ENCODE assay signal across 32 cellular contexts in the genomic region with DNA sequence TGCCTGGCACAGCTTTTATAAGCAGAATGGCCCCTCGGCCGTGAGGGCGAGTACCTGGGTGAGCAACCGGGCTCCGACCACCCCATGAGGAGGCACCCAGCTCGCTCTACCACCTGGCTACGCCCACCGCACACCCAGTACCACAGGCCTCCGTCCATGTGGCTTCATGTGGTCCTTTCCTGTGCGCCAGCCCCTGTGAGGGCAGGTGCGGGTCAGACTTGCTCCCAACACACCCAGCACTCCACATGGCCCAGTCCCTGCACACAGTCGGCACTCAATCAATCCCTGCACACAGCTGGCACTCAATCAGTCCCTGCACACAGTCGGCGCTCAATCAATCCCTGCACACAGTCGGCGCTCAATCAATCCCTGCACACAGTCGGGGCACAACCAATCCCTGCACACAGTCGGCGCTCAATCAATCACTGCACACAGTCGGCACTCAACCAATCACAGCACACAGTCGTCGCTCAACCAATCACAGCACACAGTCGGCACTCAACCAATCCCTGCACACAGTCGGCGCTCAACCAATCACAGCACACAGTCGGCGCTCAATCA. TPM values are rescaled to one million over a fixed set of nuclear protein-coding genes. Genes with fewer than 3 reads are reported as not detected.
"Had no signal": no experiment of that assay in that cellular context is flagged by ENCODE, and none has a peak within 500 bp of the region (broad histone marks: within the 10 kb centered on the region; RNA-seq: fewer than 3 reads in every experiment).

No MANE protein-coding gene starts in this region.

- ATAC-seq: activated CD8-positive, alpha-beta memory T cell treated with anti-CD3 and anti-CD28 coated beads, Interleukin-2, amount 10 ng/mL, durations not matched to agents 7 days and 5 days; activated CD8-positive, alpha-beta T cell treated with anti-CD3 and anti-CD28 coated beads, Interleukin-2, amount 10 ng/mL, durations not matched to agents 7 days and 5 days; foreskin keratinocyte; left lung; stimulated activated memory B cell treated with anti-CD40 and anti-IgM and Interleukin-4, amounts not matched to agents 10 μg/mL and 1 μg/mL and 100 μg/mL, for 72 hours; stimulated activated naive CD8-positive, alpha-beta T cell treated with anti-CD3 and anti-CD28 coated beads, Interleukin-15, amount 100 ng/mL, for 72 hours had no signal

- H3K9me3 Mint-ChIP-seq: central memory CD8-positive, alpha-beta T cell; nephron; stimulated activated memory B cell treated with anti-CD40 and anti-IgM and Interleukin-4, amounts not matched to agents 10 μg/mL and 1 μg/mL and 100 μg/mL, for 72 hours had no signal

- H3K36me3 Mint-ChIP-seq: activated naive CD8-positive, alpha-beta T cell treated with anti-CD3 and anti-CD28 coated beads, Interleukin-2, amount 10 ng/mL, durations not matched to agents 7 days and 5 days; stimulated activated memory B cell treated with anti-CD40 and anti-IgM and Interleukin-4, amounts not matched to agents 10 μg/mL and 1 μg/mL and 100 μg/mL, for 72 hours had no signal

- H3K4me3 Mint-ChIP-seq: activated CD4-positive, alpha-beta T cell treated with anti-CD3 and anti-CD28 coated beads, Interleukin-2, amount 10 ng/mL, durations not matched to agents 7 days and 5 days; activated CD8-positive, alpha-beta memory T cell treated with anti-CD3 and anti-CD28 coated beads, Interleukin-2, amount 10 ng/mL, durations not matched to agents 7 days and 5 days; activated CD8-positive, alpha-beta T cell treated with anti-CD3 and anti-CD28 coated beads, Interleukin-2, amount 10 ng/mL, durations not matched to agents 7 days and 5 days; activated naive CD4-positive, alpha-beta T cell treated with anti-CD3 and anti-CD28 coated beads for 36 hours; activated naive CD8-positive, alpha-beta T cell treated with anti-CD3 and anti-CD28 coated beads, Interleukin-2, amount 10 ng/mL, durations not matched to agents 7 days and 5 days; central memory CD8-positive, alpha-beta T cell; nephron; stimulated activated memory B cell treated with anti-CD40 and anti-IgM and Interleukin-4, amounts not matched to agents 10 μg/mL and 1 μg/mL and 100 μg/mL, for 72 hours; stimulated activated naive CD8-positive, alpha-beta T cell treated with anti-CD3 and anti-CD28 coated beads, Interleukin-15, amount 100 ng/mL, for 72 hours had no signal

- H3K27me3 ChIP-seq: ovary, vagina had no signal

- H3K36me3 ChIP-seq: esophagus muscularis mucosa, left lung, ovary, prostate gland, upper lobe of left lung, vagina had no signal

- H3K4me3 ChIP-seq: esophagus muscularis mucosa, left lung, lung, ovary, prostate gland, smooth muscle cell, upper lobe of left lung, vagina had no signal

- H3K4me1 Mint-ChIP-seq: activated CD4-positive, alpha-beta T cell treated with anti-CD3 and anti-CD28 coated beads, Interleukin-2, amount 10 ng/mL, durations not matched to agents 7 days and 5 days; activated CD8-positive, alpha-beta memory T cell treated with anti-CD3 and anti-CD28 coated beads, Interleukin-2, amount 10 ng/mL, durations not matched to agents 7 days and 5 days; activated naive CD8-positive, alpha-beta T cell treated with anti-CD3 and anti-CD28 coated beads, Interleukin-2, amount 10 ng/mL, durations not matched to agents 7 days and 5 days; central memory CD8-positive, alpha-beta T cell; stimulated activated memory B cell treated with anti-CD40 and anti-IgM and Interleukin-4, amounts not matched to agents 10 μg/mL and 1 μg/mL and 100 μg/mL, for 72 hours had no signal

- H3K27me3 Mint-ChIP-seq: activated CD4-positive, alpha-beta T cell treated with anti-CD3 and anti-CD28 coated beads, Interleukin-2, amount 10 ng/mL, durations not matched to agents 7 days and 5 days; activated CD8-positive, alpha-beta memory T cell treated with anti-CD3 and anti-CD28 coated beads, Interleukin-2, amount 10 ng/mL, durations not matched to agents 7 days and 5 days; activated naive CD8-positive, alpha-beta T cell treated with anti-CD3 and anti-CD28 coated beads, Interleukin-2, amount 10 ng/mL, durations not matched to agents 7 days and 5 days; central memory CD8-positive, alpha-beta T cell had no signal

- H3K27ac ChIP-seq: esophagus muscularis mucosa, foreskin keratinocyte, left lung, ovary, prostate gland, upper lobe of left lung, vagina had no signal

- DNase-seq: activated CD4-positive, alpha-beta T cell treated with anti-CD3 and anti-CD28 coated beads for 1 hour; activated CD4-positive, alpha-beta T cell treated with anti-CD3 and anti-CD28 coated beads, Interleukin-2, amount 10 ng/mL, durations not matched to agents 7 days and 5 days; activated CD8-positive, alpha-beta memory T cell treated with anti-CD3 and anti-CD28 coated beads, Interleukin-2, amount 10 ng/mL, durations not matched to agents 7 days and 5 days; activated CD8-positive, alpha-beta T cell treated with anti-CD3 and anti-CD28 coated beads, Interleukin-2, amount 10 ng/mL, durations not matched to agents 7 days and 5 days; activated effector memory CD4-positive, alpha-beta T cell treated with Interleukin-2 at 50 U/mL for 16 hours; activated naive CD4-positive, alpha-beta T cell treated with anti-CD3 and anti-CD28 coated beads for 36 hours; activated naive CD8-positive, alpha-beta T cell treated with anti-CD3 and anti-CD28 coated beads, Interleukin-2, amount 10 ng/mL, durations not matched to agents 7 days and 5 days; dermis blood vessel endothelial cell; effector CD4-positive, alpha-beta T cell; foreskin keratinocyte; left lung; mesendoderm; ovary; stimulated activated CD4-positive, alpha-beta T cell treated with anti-CD3 and anti-CD28 coated beads, Interleukin-1b, Interleukin-23, amount 100 ng/mL, for 48 hours; stimulated activated CD4-positive, alpha-beta T cell treated with anti-CD3 and anti-CD28 coated beads, Interleukin-4, amount 100 ng/mL, for 4 hours; stimulated activated CD8-positive, alpha-beta memory T cell treated with anti-CD3 and anti-CD28 coated beads, Interleukin-4, amount 100 ng/mL, for 48 hours; stimulated activated naive CD8-positive, alpha-beta T cell treated with anti-CD3 and anti-CD28 coated beads, Interleukin-15, amount 100 ng/mL, for 72 hours; substantia nigra; T-helper 2 cell had no signal

- H3K4me2 ChIP-seq: smooth muscle cell had no signal

- H3K9me3 ChIP-seq: esophagus muscularis mucosa, left lung, ovary, prostate gland, upper lobe of left lung, vagina had no signal

- H3K27ac Mint-ChIP-seq: activated CD4-positive, alpha-beta T cell treated with anti-CD3 and anti-CD28 coated beads, Interleukin-2, amount 10 ng/mL, durations not matched to agents 7 days and 5 days; activated CD8-positive, alpha-beta memory T cell treated with anti-CD3 and anti-CD28 coated beads, Interleukin-2, amount 10 ng/mL, durations not matched to agents 7 days and 5 days; activated CD8-positive, alpha-beta T cell treated with anti-CD3 and anti-CD28 coated beads, Interleukin-2, amount 10 ng/mL, durations not matched to agents 7 days and 5 days; activated naive CD4-positive, alpha-beta T cell treated with anti-CD3 and anti-CD28 coated beads for 36 hours; activated naive CD8-positive, alpha-beta T cell treated with anti-CD3 and anti-CD28 coated beads, Interleukin-2, amount 10 ng/mL, durations not matched to agents 7 days and 5 days; stimulated activated memory B cell treated with anti-CD40 and anti-IgM and Interleukin-4, amounts not matched to agents 10 μg/mL and 1 μg/mL and 100 μg/mL, for 72 hours; stimulated activated naive CD8-positive, alpha-beta T cell treated with anti-CD3 and anti-CD28 coated beads, Interleukin-15, amount 100 ng/mL, for 72 hours had no signal

- H3K4me1 ChIP-seq: foreskin keratinocyte had no signal

RNA-seq across cellular contexts. Expression of a gene that starts 4.0 kb away (rescaled TPM):
- total RNA-seq: activated CD4-positive, alpha-beta T cell treated with anti-CD3 and anti-CD28 coated beads, Interleukin-2, amount 10 ng/mL, durations not matched to agents 7 days and 5 days; activated CD8-positive, alpha-beta memory T cell treated with anti-CD3 and anti-CD28 coated beads, Interleukin-2, amount 10 ng/mL, durations not matched to agents 7 days and 5 days; activated CD8-positive, alpha-beta T cell treated with anti-CD3 and anti-CD28 coated beads, Interleukin-2, amount 10 ng/mL, durations not matched to agents 7 days and 5 days; activated naive CD4-positive, alpha-beta T cell treated with anti-CD3 and anti-CD28 coated beads for 36 hours; activated naive CD8-positive, alpha-beta T cell treated with anti-CD3 and anti-CD28 coated beads, Interleukin-2, amount 10 ng/mL, durations not matched to agents 7 days and 5 days; astrocyte; dermis blood vessel endothelial cell; esophagus muscularis mucosa; foreskin keratinocyte; glomerular endothelial cell; left lung; mononuclear cell; smooth muscle cell; vagina had no signal
- polyA plus RNA-seq: foreskin keratinocyte, ovary, smooth muscle cell had no signal

RNA-seq across cellular contexts. Expression of a gene that starts 19.5 kb away (rescaled TPM):
- total RNA-seq: activated CD4-positive, alpha-beta T cell treated with anti-CD3 and anti-CD28 coated beads, Interleukin-2, amount 10 ng/mL, durations not matched to agents 7 days and 5 days; activated CD8-positive, alpha-beta memory T cell treated with anti-CD3 and anti-CD28 coated beads, Interleukin-2, amount 10 ng/mL, durations not matched to agents 7 days and 5 days; activated CD8-positive, alpha-beta T cell treated with anti-CD3 and anti-CD28 coated beads, Interleukin-2, amount 10 ng/mL, durations not matched to agents 7 days and 5 days; activated naive CD4-positive, alpha-beta T cell treated with anti-CD3 and anti-CD28 coated beads for 36 hours; activated naive CD8-positive, alpha-beta T cell treated with anti-CD3 and anti-CD28 coated beads, Interleukin-2, amount 10 ng/mL, durations not matched to agents 7 days and 5 days; astrocyte; esophagus muscularis mucosa; foreskin keratinocyte; glomerular endothelial cell; left lung; mononuclear cell; ovary; smooth muscle cell; upper lobe of left lung had no signal
- polyA plus RNA-seq: foreskin keratinocyte, lung, ovary, smooth muscle cell, thymus had no signal
